ENCODE assay signal across 8 cellular contexts in genomic region chr11:121452609-121453150, GRCh38.
DNase-seq lines count a peak whose midpoint lies in the region; ATAC-seq and TF ChIP-seq lines count a peak whose summit lies in the region.

Gene SORL1-AS1, minus strand, starts transcription at chr11:121452967.

- peak within 1 kb of the TSS; percentile 80 for H3K4me3 Mint-ChIP-seq in dendritic cell treated with granulocyte-macrophage colony-stimulating factor and Interleukin-4, amounts not matched to agents 40 ng/mL and 50 ng/mL, for 4 days

- H3K36me3 Mint-ChIP-seq in dendritic cell treated with granulocyte-macrophage colony-stimulating factor and Interleukin-4, amounts not matched to agents 40 ng/mL and 50 ng/mL, for 4 days (ENCODE audit: low read depth), result peaks cover 5% of the 10 kb centered on the region

- no peak for TF ChIP-seq CTCF in A673 (conservative IDR thresholded peaks at IDR 0.05; ENCODE audit: low read depth, low read length)

- H3K27me3 ChIP-seq in A673 (replicated peaks; ENCODE audit: insufficient read depth, low read depth, low read length, poor library complexity) (peaks cover 42% of the 10 kb centered on the region), muscle layer of colon (ENCODE audit: control insufficient read depth in 1 of 2, insufficient read depth in 2 of 2, low read length in 2 of 2) (no peaks in the 10 kb centered on the region), thymus (ENCODE audit: control insufficient read depth, insufficient read depth) (no peaks in the 10 kb centered on the region)

- CTCF ChIA-PET in A673 (lab: Charles Lee), result interaction anchor here (0.6 kb wide), 1 partner anchor 1127 kb away, joined by 3 read pairs; no protein-coding TSS in a partner anchor

- WGBS in thymus, result under 1% methylated on average over 21 of the region's 21 CpGs

- no peaks in the 10 kb centered on the region for H3K27me3 Mint-ChIP-seq in dendritic cell treated with granulocyte-macrophage colony-stimulating factor and Interleukin-4, amounts not matched to agents 40 ng/mL and 50 ng/mL, for 4 days

- no peaks in the 10 kb centered on the region for H3K4me1 ChIP-seq in A673 (ENCODE audit: insufficient read depth, low read length, poor library complexity, severe bottlenecking)
- H3K4me1 ChIP-seq in muscle layer of colon (ENCODE audit: insufficient read depth, low read length), result peaks cover 15% of the 10 kb centered on the region
- peaks cover 21% of the 10 kb centered on the region for H3K4me1 ChIP-seq in thymus (ENCODE audit: control insufficient read depth, insufficient read depth, low read length)

- intact Hi-C loops in A673 (cut with micrococcal nuclease; ENCODE audit: unreplicated experiment), result loop anchor here (5.0 kb wide), 1 partner anchor 140 kb away; no protein-coding TSS in a partner anchor
- intact Hi-C loops in dendritic cell treated with granulocyte-macrophage colony-stimulating factor and Interleukin-4, amounts not matched to agents 40 ng/mL and 50 ng/mL, for 4 days (cut with micrococcal nuclease), result loop anchor here (5.0 to 10.0 kb wide), 2 partner anchors 35 to 122 kb away; no protein-coding TSS in a partner anchor

- peak within 1 kb of the TSS; percentile 14 for H3K9ac ChIP-seq in muscle layer of colon (ENCODE audit: low read length)

- H3K4me3 ChIP-seq in A673 (ENCODE audit: low read depth, low read length, poor library complexity, severe bottlenecking) (peak within 1 kb of the TSS; percentile 62), muscle layer of colon (ENCODE audit: low read depth in 1 of 2, low read length in 2 of 2) (peak within 1 kb of the TSS; percentile 73 to 86), thymus (ENCODE audit: low read length) (peak within 1 kb of the TSS; percentile 59)

- H3K9me3 ChIP-seq in A673 (ENCODE audit: low read depth, low read length, poor library complexity, severe bottlenecking), result no peaks in the 10 kb centered on the region
- no peaks in the 10 kb centered on the region for H3K9me3 ChIP-seq in muscle layer of colon (ENCODE audit: low read length)
- H3K9me3 ChIP-seq in thymus (ENCODE audit: control insufficient read depth), result no peaks in the 10 kb centered on the region

- H3K36me3 ChIP-seq in A673 (ENCODE audit: insufficient read depth, low read length, poor library complexity, severe bottlenecking), result no peaks in the 10 kb centered on the region
- H3K36me3 ChIP-seq in muscle layer of colon (ENCODE audit: insufficient read depth, low read length), result no peaks in the 10 kb centered on the region
- no peaks in the 10 kb centered on the region for H3K36me3 ChIP-seq in thymus (ENCODE audit: control insufficient read depth, insufficient read depth)

- H3K4me1 Mint-ChIP-seq in dendritic cell treated with granulocyte-macrophage colony-stimulating factor and Interleukin-4, amounts not matched to agents 40 ng/mL and 50 ng/mL, for 4 days (ENCODE audit: low read depth), result peaks cover 92% of the 10 kb centered on the region

- no TSS peak for BruUV-seq in A673 (replicated peaks; lab: Mats Ljungman, UMichigan)

- ATAC-seq in GM19328 (IDR thresholded peaks at IDR 0.05; ENCODE audit: unreplicated experiment) (peak; percentile 15), HG03571 (IDR thresholded peaks at IDR 0.05; ENCODE audit: unreplicated experiment) (peak; percentile 7)

- peak within 1 kb of the TSS; percentile 81 for H3K27ac Mint-ChIP-seq in dendritic cell treated with granulocyte-macrophage colony-stimulating factor and Interleukin-4, amounts not matched to agents 40 ng/mL and 50 ng/mL, for 4 days

- POLR2A ChIA-PET in A673 (lab: Charles Lee; ENCODE audit: low non-redundant PET), result interaction anchor here (0.6 kb wide), 1 partner anchor 12 kb away, joined by 3 read pairs; no protein-coding TSS in a partner anchor

- no peaks in the 10 kb centered on the region for H3K9me3 Mint-ChIP-seq in dendritic cell treated with granulocyte-macrophage colony-stimulating factor and Interleukin-4, amounts not matched to agents 40 ng/mL and 50 ng/mL, for 4 days

- no peak for DNase-seq in A673 (ENCODE audit: low spot score)
- peak; percentile 42 for DNase-seq in activated CD4-positive, CD25-positive, alpha-beta regulatory T cell treated with anti-CD3 and anti-CD28 coated beads, Interleukin-2, amount 50 U/mL, for 16 hours (ENCODE audit: low read depth, low spot score)
- DNase-seq in hepatic stellate cell (ENCODE audit: low spot score), result no peak

- H3K27ac ChIP-seq in A673 (ENCODE audit: low read depth, low read length, poor library complexity, severe bottlenecking) (no peak within 1 kb of the TSS), muscle layer of colon (ENCODE audit: low read depth, low read length) (peak within 1 kb of the TSS; percentile 69), thymus (ENCODE audit: low read depth) (peak within 1 kb of the TSS; percentile 76)
